8 cellular contexts compared by ENCODE assay signal in the genomic region with DNA sequence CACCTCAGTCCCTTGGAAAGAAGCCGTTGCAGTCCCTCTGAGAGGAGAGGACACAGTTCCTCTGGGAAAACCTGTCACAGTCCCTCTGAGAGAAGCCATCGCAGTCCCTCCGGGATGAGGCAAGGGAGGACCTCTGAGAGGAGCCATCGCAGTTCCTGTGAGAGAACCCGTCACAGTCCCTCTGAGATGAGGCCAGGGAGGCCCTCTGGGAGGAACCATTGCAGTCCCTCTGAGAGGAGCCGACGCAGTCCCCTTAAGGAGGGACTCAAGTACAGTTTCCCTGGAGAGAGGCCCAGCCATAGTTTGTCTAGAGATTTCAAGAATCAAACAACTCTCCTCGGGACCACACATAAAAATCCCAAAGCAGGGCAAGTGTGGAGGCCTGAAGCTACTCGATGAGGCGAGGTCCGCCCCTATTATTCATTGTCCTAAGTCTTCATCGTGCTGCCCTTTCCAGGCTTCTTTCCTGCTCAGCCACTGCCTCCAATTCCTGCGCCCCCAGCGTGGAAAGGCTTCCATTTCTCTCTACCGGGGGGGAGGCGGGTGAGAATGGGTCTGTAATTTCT. TPM values are rescaled to one million over a fixed set of nuclear protein-coding genes. Genes with fewer than 3 reads are reported as not detected.
DNase-seq lines count a peak whose midpoint lies in the region; ATAC-seq and TF ChIP-seq lines count a peak whose summit lies in the region.

No MANE protein-coding gene starts in this region.

- WGBS in esophagus squamous epithelium, 2 donors, result 76 to 95% methylated on average over 6 to 7 of the region's 16 CpGs

- H3K4me3 ChIP-seq in GM06990 (replicated peaks; ENCODE audit: low read depth, low read length), result peak overlapping the region; percentile 92
- peak overlapping the region; percentile 70 for H3K4me3 ChIP-seq in SJCRH30
- H3K4me3 ChIP-seq in esophagus squamous epithelium, result peak overlapping the region; percentile 49 to 79 (median 64)

- H3K4me1 ChIP-seq in SJCRH30, result peaks cover 4% of the 10 kb centered on the region; the same call in 1 of the 2 replicates
- H3K4me1 ChIP-seq in esophagus squamous epithelium, result peaks cover 12 to 40% (median 17%) of the 10 kb centered on the region in 3 donors

- ATAC-seq in HG03139 (IDR thresholded peaks at IDR 0.05; ENCODE audit: unreplicated experiment) (no peak), GM18502 (IDR thresholded peaks at IDR 0.05; ENCODE audit: poor library complexity, unreplicated experiment) (no peak), HG03175 (IDR thresholded peaks at IDR 0.05; ENCODE audit: unreplicated experiment) (no peak)

- H3K27ac ChIP-seq in SJCRH30 (peak overlapping the region; percentile 64), esophagus squamous epithelium (peak overlapping the region; percentile 59 to 84 (median 80))

- H3K9me3 ChIP-seq in SJCRH30 (replicated peaks) (peaks cover 27% of the 10 kb centered on the region), esophagus squamous epithelium (peaks cover 0 to 24% (median 18%) of the 10 kb centered on the region in 3 donors)

- H3K27me3 ChIP-seq in GM06990 (replicated peaks; ENCODE audit: control insufficient read depth, insufficient read depth, low read length) (no peaks in the 10 kb centered on the region), SJCRH30 (no peaks in the 10 kb centered on the region), esophagus squamous epithelium (no peaks in the 10 kb centered on the region)

- TF ChIP-seq CTCF in GM06990 (IDR thresholded peaks at IDR 0.05; ENCODE audit: insufficient read depth, low read length, poor library complexity, severe bottlenecking), result no peak
- no peak for TF ChIP-seq CTCF in esophagus squamous epithelium (IDR thresholded peaks at IDR 0.05)

- DNase-seq in GM06990 (ENCODE audit: extremely low read depth, insufficient read length) (no peak), SJCRH30 (peak in 1 of 2 experiments; percentile 50), esophagus squamous epithelium (lab: John Stamatoyannopoulos, UW) (no peak), retina (peak; percentile 14)
- no peak for DNase-seq in stimulated activated CD4-positive, alpha-beta T cell treated with anti-CD3 and anti-CD28 coated beads, Interleukin-1b, Interleukin-23, amount 100 ng/mL, for 48 hours

- no peak for TF ChIP-seq POLR2A in esophagus squamous epithelium (IDR thresholded peaks at IDR 0.05)

- intact Hi-C loops in esophagus squamous epithelium (cut with DNase I), result no loop called here

- H3K36me3 ChIP-seq in GM06990 (ENCODE audit: control insufficient read depth, insufficient read depth, low read length) (no peaks in the 10 kb centered on the region), SJCRH30 (peaks cover 3% of the 10 kb centered on the region; the same call in 1 of the 2 replicates), esophagus squamous epithelium (no peaks in the 10 kb centered on the region)

RNA-seq across cellular contexts. Expression of a gene that starts 0.6 kb away (rescaled TPM):
- 83.4 and 87.8 TPM in 2 replicates for total RNA-seq in SJCRH30 (2014; rRNA removed; shearing (Covaris generic))
- 10 to 100 TPM in 3 of 4 donors, 1 to 10 TPM in 1; 7.1 to 18.9 (median 15.7) TPM for total RNA-seq in esophagus squamous epithelium

RNA-seq across cellular contexts. Expression of a gene that starts 46.6 kb away (rescaled TPM):
- 6.6 and 8.4 TPM in 2 replicates for total RNA-seq in SJCRH30 (2014; rRNA removed; shearing (Covaris generic))
- total RNA-seq in esophagus squamous epithelium, result 1 to 10 TPM in 2 of 4 donors, under 1 TPM in 2; 0.44 to 3.1 (median 1.4) TPM

RNA-seq across cellular contexts. Expression of a gene that starts 46.6 kb away (rescaled TPM):
- 71.9 and 78.6 TPM in 2 replicates for total RNA-seq in SJCRH30 (2014; rRNA removed; shearing (Covaris generic))
- total RNA-seq in esophagus squamous epithelium, result 10 to 100 TPM; 17.3 to 36.4 (median 31.6) TPM
